Comparison of ENCODE assay signal across 17 cellular contexts in genomic region chr15:47504624-47505256, GRCh38.
DNase-seq lines count a peak whose midpoint lies in the region; ATAC-seq, FAIRE-seq and TF ChIP-seq lines count a peak whose summit lies in the region.
"Had no signal": no experiment of that assay in that cellular context is flagged by ENCODE, and none has a peak within 500 bp of the region (broad histone marks: within the 10 kb centered on the region; RNA-seq: fewer than 3 reads in every experiment).

No MANE protein-coding gene starts in this region.

- H3K4me1 ChIP-seq in left ventricle myocardium inferior = peaks cover 33% of the 10 kb centered on the region
- peaks cover 8% of the 10 kb centered on the region for H3K4me1 ChIP-seq in right cardiac atrium (ENCODE audit: control insufficient read depth, insufficient read depth, low read length)
- H3K4me1 ChIP-seq in mesodermal cell (ENCODE audit: control insufficient read depth, insufficient read depth, low read length, poor library complexity, severe bottlenecking) = peaks cover 13% of the 10 kb centered on the region
- H3K4me1 ChIP-seq: A549, right lobe of liver had no signal

- DNase-seq in left ventricle myocardium inferior = no peak
- no peak for DNase-seq in right cardiac atrium
- peak; percentile 77 for DNase-seq in SKM-1 treated with dmso at 0.1 percent for 144 hours (lab: John Stamatoyannopoulos, UW; ENCODE audit: unreplicated experiment)
- DNase-seq in NCI-H2171 treated with DMSO at 0.1 percent for 48 hours (lab: John Stamatoyannopoulos, UW) = no peak
- DNase-seq in NCI-H226 = no peak
- DNase-seq in RCC 7860 (ENCODE audit: low spot score) = no peak
- DNase-seq: activated CD4-positive, CD25-positive, alpha-beta regulatory T cell; foreskin fibroblast; NCI-H146; NCI-H510A; right lobe of liver; stimulated activated CD4-positive, alpha-beta T cell treated with anti-CD3 and anti-CD28 coated beads, Interleukin-4, amount 100 ng/mL, for 1 hour; stimulated activated CD8-positive, alpha-beta memory T cell treated with anti-CD3 and anti-CD28 coated beads, Interleukin-4, amount 100 ng/mL, for 48 hours had no signal

- FAIRE-seq in RCC 7860 (lab: Jason Lieb, UNC) = no peak
- FAIRE-seq: A549 had no signal

- no peaks in the 10 kb centered on the region for H3K9me3 ChIP-seq in left ventricle myocardium inferior (replicated peaks)
- no peaks in the 10 kb centered on the region for H3K9me3 ChIP-seq in right cardiac atrium (ENCODE audit: control insufficient read depth, low read length)
- H3K9me3 ChIP-seq in mesodermal cell (ENCODE audit: control insufficient read depth, low read length) = no peaks in the 10 kb centered on the region
- H3K9me3 ChIP-seq: A549, right lobe of liver, thoracic aorta had no signal

- ATAC-seq in right cardiac atrium (no peak), HG02610 (IDR thresholded peaks at IDR 0.05; ENCODE audit: unreplicated experiment) (no peak)
- ATAC-seq: A549 had no signal

- H3K36me3 ChIP-seq in left ventricle myocardium inferior (no peaks in the 10 kb centered on the region), mesodermal cell (ENCODE audit: control insufficient read depth, insufficient read depth, low read length) (no peaks in the 10 kb centered on the region)
- H3K36me3 ChIP-seq: right lobe of liver, thoracic aorta had no signal

- H3K4me3 ChIP-seq in left ventricle myocardium inferior (no peak overlapping the region), right cardiac atrium (ENCODE audit: low read length) (no peak overlapping the region), mesodermal cell (ENCODE audit: extremely low read depth, insufficient read depth, low read length, poor library complexity, severe bottlenecking) (no peak overlapping the region)
- H3K4me3 ChIP-seq: A549, right lobe of liver, thoracic aorta had no signal

- TF ChIP-seq CTCF in left ventricle myocardium inferior (IDR thresholded peaks at IDR 0.05; ENCODE audit: borderline replicate concordance) = no peak

- H3K27ac ChIP-seq in left ventricle myocardium inferior (replicated peaks) = peak overlapping the region; percentile 51
- H3K27ac ChIP-seq in right cardiac atrium (ENCODE audit: low read length) = no peak overlapping the region
- peak overlapping the region; percentile 69 for H3K27ac ChIP-seq in mesodermal cell (ENCODE audit: low read depth, low read length, severe bottlenecking)
- H3K27ac ChIP-seq: A549, right lobe of liver, thoracic aorta had no signal

- no peaks in the 10 kb centered on the region for H3K27me3 ChIP-seq in left ventricle myocardium inferior (ENCODE audit: low read depth)
- H3K27me3 ChIP-seq in right cardiac atrium (ENCODE audit: control insufficient read depth, insufficient read depth) = no peaks in the 10 kb centered on the region
- H3K27me3 ChIP-seq: right lobe of liver had no signal

- intact Hi-C loops in left ventricle myocardium inferior (cut with micrococcal nuclease) = no loop called here
- intact Hi-C loops in right cardiac atrium (cut with DNase I) = loop anchor here in 1 of 4 donors (10.0 kb wide), 2 partner anchors 210 to 480 kb away; partner anchors contain the start of gene SEMA6D

- WGBS in right cardiac atrium = 63% methylated on average over 7 of the region's 7 CpGs
- 94 to 95% methylated on average over 3 to 5 of the region's 7 CpGs for WGBS in mesodermal cell (ENCODE audit: insufficient coverage in 2 of 2), 2 experiments
